In genomic region chr3:171640520-171641412, GRCh38 we compare ENCODE assay signal across 1 cellular context.
TF ChIP-seq lines count a peak whose summit lies in the region.

No MANE protein-coding gene starts in this region.

TF ChIP-seq in HepG2, 621 proteins besides CTCF, POLR2A, EP300 and RAD21 (continued from another document):
- TF ChIP-seq ARID5B (CRISPR knock-in tag; IDR thresholded peaks at IDR 0.05) (no peak), GATAD2A (CRISPR knock-in tag; IDR thresholded peaks at IDR 0.05) (0 out of 2 replicates have a peak, but pooled peaks have one; percentile 12), MYNN (CRISPR knock-in tag; IDR thresholded peaks at IDR 0.05; ENCODE audit: low read depth) (no peak), SALL1 (CRISPR knock-in tag; IDR thresholded peaks at IDR 0.05) (peak; percentile 37; the same call in 1 of the 2 replicates), NR2F6 (IDR thresholded peaks at IDR 0.05) (0 out of 2 replicates have a peak, but pooled peaks have one; percentile 12), NR2F6 (CRISPR knock-in tag; IDR thresholded peaks at IDR 0.05) (no peak), ESRRA (CRISPR knock-in tag; IDR thresholded peaks at IDR 0.05; ENCODE audit: low read depth) (peak; percentile 87), NFRKB (IDR thresholded peaks at IDR 0.05) (no peak)
